Comparison of ENCODE assay signal across 9 cellular contexts in genomic region chr22:37741312-37741795, GRCh38. TPM values are rescaled to one million over a fixed set of nuclear protein-coding genes. Genes with fewer than 3 reads are reported as not detected.
DNase-seq lines count a peak whose midpoint lies in the region; ATAC-seq and TF ChIP-seq lines count a peak whose summit lies in the region.
"Had no signal": no experiment of that assay in that cellular context is flagged by ENCODE, and none has a peak within 500 bp of the region (broad histone marks: within the 10 kb centered on the region; RNA-seq: fewer than 3 reads in every experiment).

No MANE protein-coding gene starts in this region.

- H3K4me3 ChIP-seq in gastrocnemius medialis, result no peak overlapping the region

- no peak overlapping the region for H3K4me3 Mint-ChIP-seq in Calu3 (ENCODE audit: low read depth, unreplicated experiment)
- H3K4me3 Mint-ChIP-seq: IgD-negative memory B cell had no signal

- peak overlapping the region; percentile 95 for H3K27ac ChIP-seq in RWPE1
- H3K27ac ChIP-seq in gastrocnemius medialis, result peak overlapping the region in 3 of 4 donors; percentile 45 to 49 (median 48)

- H3K36me3 Mint-ChIP-seq in Calu3 (ENCODE audit: insufficient read depth, unreplicated experiment), result peaks cover 32% of the 10 kb centered on the region

- in situ Hi-C loops in gastrocnemius medialis (cut with MboI; ENCODE audit: low sequenced_read_pairs in 4 of 4), result no loop called here

- peaks cover 17% of the 10 kb centered on the region for H3K27me3 Mint-ChIP-seq in Calu3 (ENCODE audit: unreplicated experiment)
- H3K27me3 Mint-ChIP-seq: IgD-negative memory B cell had no signal

- H3K27ac Mint-ChIP-seq in Calu3 (ENCODE audit: unreplicated experiment), result no peak overlapping the region
- H3K27ac Mint-ChIP-seq: IgD-negative memory B cell had no signal

- POLR2A ChIA-PET in RWPE1 (lab: Yijun Ruan, JAX; ENCODE audit: low non-redundant PET), result interaction anchor here (0.6 kb wide), 1 partner anchor 50 kb away, joined by 6 read pairs; no protein-coding TSS in a partner anchor

- ATAC-seq in gastrocnemius medialis, result peak; percentile 40 to 53
- no peak for ATAC-seq in GM18909 (IDR thresholded peaks at IDR 0.05; ENCODE audit: poor library complexity, unreplicated experiment)

- CTCF ChIA-PET in RWPE1 (lab: Yijun Ruan, JAX) (interaction anchor here (0.5 kb wide), 1 partner anchor 118 kb away, joined by 4 read pairs; no protein-coding TSS in a partner anchor), Calu3 (lab: Charles Lee) (interaction anchor here (0.8 kb wide), 1 partner anchor 103 kb away, joined by 3 read pairs; the partner anchor contains the start of gene ANKRD54)

- no peaks in the 10 kb centered on the region for H3K36me3 ChIP-seq in gastrocnemius medialis

- peaks cover 4% of the 10 kb centered on the region for H3K9me3 Mint-ChIP-seq in Calu3 (ENCODE audit: low read depth, unreplicated experiment)

- TF ChIP-seq POLR2A in gastrocnemius medialis (IDR thresholded peaks at IDR 0.05), result no peak

- DNase-seq in HT-29 (ENCODE audit: low spot score) (peak; percentile 50), RWPE1 (ENCODE audit: low spot score) (peak; percentile 60), globus pallidus (ENCODE audit: low spot score) (peak; percentile 33), gastrocnemius medialis (peak; percentile 60 to 81), NCI-H2081 (lab: John Stamatoyannopoulos, UW) (no peak), Calu3 (no peak), NCI-H1436 treated with DMSO at 0.1 percent for 48 hours (lab: John Stamatoyannopoulos, UW) (no peak)

- BruUV-seq in Calu3 (replicated peaks; lab: Mats Ljungman, UMichigan), result no TSS peak

- H3K9me3 ChIP-seq in gastrocnemius medialis, result no peaks in the 10 kb centered on the region

- intact Hi-C loops in gastrocnemius medialis (cut with DNase I; ENCODE audit: low total_unique reads), result no loop called here
- intact Hi-C loops in Calu3 (cut with micrococcal nuclease; ENCODE audit: unreplicated experiment), result no loop called here

- no peaks in the 10 kb centered on the region for H3K27me3 ChIP-seq in gastrocnemius medialis

- peaks cover 0 to 5% of the 10 kb centered on the region in 2 donors for H3K4me1 ChIP-seq in gastrocnemius medialis

- peaks cover 27% of the 10 kb centered on the region for H3K4me1 Mint-ChIP-seq in Calu3 (ENCODE audit: low read depth, unreplicated experiment)

- TF ChIP-seq CTCF in RWPE1 (conservative IDR thresholded peaks at IDR 0.05; ENCODE audit: low read depth), result no peak
- TF ChIP-seq CTCF in gastrocnemius medialis (IDR thresholded peaks at IDR 0.05 in 4 of 5, conservative IDR thresholded peaks at IDR 0.05 in 1 of 5), result no peak
- TF ChIP-seq CTCF in Calu3 (IDR thresholded peaks at IDR 0.05; ENCODE audit: unreplicated experiment), result no peak

RNA-seq across cellular contexts. Expression of gene TRIOBP, which starts 44.5 kb away (rescaled TPM):
- 91.3 and 98.4 TPM in 2 replicates for total RNA-seq in HT-29 (2014; rRNA removed; shearing (Covaris generic))
- total RNA-seq in gastrocnemius medialis, result 10 to 100 TPM; 21.7 to 38.2 (median 30.3) TPM
- 85.3 and 86.5 TPM in 2 replicates for total RNA-seq in Calu3 (2022)

RNA-seq across cellular contexts. Expression of gene NOL12, which starts 55.2 kb away (rescaled TPM):
- total RNA-seq in HT-29 (2014; rRNA removed; shearing (Covaris generic)), result 25.2 and 42.3 TPM in 2 replicates
- total RNA-seq in gastrocnemius medialis (10 to 100 TPM; 10.0 to 21.7 (median 16.6) TPM), Calu3 (2022) (23.7 and 26.8 TPM in 2 replicates)

Comparison
In these comparisons a context has a peak if more than half of its experiments do, and no peak if none do; other contexts are left out.
1. DNase-seq: peak in HT-29 (single experiment), RWPE1 (single experiment), globus pallidus (single experiment) and gastrocnemius medialis (2 of 2); none in NCI-H2081 (0 of 2), Calu3 (single experiment) and NCI-H1436 treated with DMSO at 0.1 percent for 48 hours (single experiment).